ENCODE assay signal across 7 cellular contexts in genomic region chr1:100606438-100606837, GRCh38.
A peak's percentile ranks its signal among the peaks of the same experiment; 100 is the strongest.
DNase-seq lines count a peak whose midpoint lies in the region; TF ChIP-seq lines count a peak whose summit lies in the region.

No MANE protein-coding gene starts in this region.

- H3K4me3 ChIP-seq in GM06990 (replicated peaks; ENCODE audit: low read depth, low read length): no peak overlapping the region
- H3K4me3 ChIP-seq in MG63: no peak overlapping the region

- peaks cover 26% of the 10 kb centered on the region for H3K9me3 Mint-ChIP-seq in nephron

- H3K9me3 ChIP-seq in MG63: no peaks in the 10 kb centered on the region

- H3K36me3 Mint-ChIP-seq in nephron (ENCODE audit: low read depth): no peaks in the 10 kb centered on the region

- peak; percentile 49 for TF ChIP-seq CTCF in GM06990 (IDR thresholded peaks at IDR 0.05; ENCODE audit: insufficient read depth, low read length, poor library complexity, severe bottlenecking)
- TF ChIP-seq CTCF in nephron (IDR thresholded peaks at IDR 0.05; ENCODE audit: unreplicated experiment in 3 of 3): peak; percentile 48 to 70 (median 53)

- H3K4me3 Mint-ChIP-seq in nephron: no peak overlapping the region

- H3K36me3 ChIP-seq in GM06990 (ENCODE audit: control insufficient read depth, insufficient read depth, low read length): no peaks in the 10 kb centered on the region
- H3K36me3 ChIP-seq in MG63: no peaks in the 10 kb centered on the region

- DNase-seq in GM06990 (ENCODE audit: extremely low read depth, insufficient read length) (no peak), MG63 (peak; percentile 46), dermis blood vessel endothelial cell (peak; percentile 84), HuH-7.5 (ENCODE audit: low spot score) (no peak), OCI-M2 (lab: John Stamatoyannopoulos, UW; ENCODE audit: unreplicated experiment) (no peak)
- DNase-seq in activated T-cell treated with anti-CD3 and anti-CD28 coated beads, Interleukin-2, amount 50 U/mL, for 1 hour: no peak

- no peaks in the 10 kb centered on the region for H3K27me3 Mint-ChIP-seq in nephron (ENCODE audit: low read depth)

- peak overlapping the region in 2 of 3 experiments; percentile 19 to 24 for H3K27ac Mint-ChIP-seq in nephron

- H3K27me3 ChIP-seq in GM06990 (replicated peaks; ENCODE audit: control insufficient read depth, insufficient read depth, low read length) (no peaks in the 10 kb centered on the region), MG63 (no peaks in the 10 kb centered on the region)

- H3K4me1 Mint-ChIP-seq in nephron: peaks cover 32% of the 10 kb centered on the region

Comparison
In these comparisons a context has a peak if more than half of its experiments do, and no peak if none do; other contexts are left out.
1. DNase-seq: peak in MG63 (single experiment) and dermis blood vessel endothelial cell (single experiment); none in GM06990 (single experiment), activated T-cell treated with anti-CD3 and anti-CD28 coated beads, Interleukin-2, amount 50 U/mL, for 1 hour (single experiment), HuH-7.5 (single experiment) and OCI-M2 (single experiment).